In the genomic region with DNA sequence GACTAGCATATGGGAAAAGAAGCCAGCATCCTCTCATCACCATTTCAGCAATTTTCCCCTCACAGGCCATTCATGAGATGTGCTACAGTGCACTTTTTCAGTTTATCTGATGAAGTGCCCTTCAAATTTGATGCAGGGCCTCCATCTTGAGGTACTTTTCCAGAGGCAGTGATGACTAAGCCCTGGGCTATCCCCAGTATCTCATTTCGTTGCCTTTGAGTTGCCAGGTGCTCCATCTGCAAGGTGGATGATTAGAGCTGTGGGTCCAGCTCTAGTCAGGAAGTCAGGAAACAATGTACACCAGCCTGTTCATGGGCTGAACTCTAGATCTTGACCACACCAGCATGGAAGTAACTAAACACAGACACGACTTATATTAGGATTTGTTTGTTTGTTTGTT, we compare ENCODE assay signal across 23 cellular contexts.
"Had no signal": no experiment of that assay in that cellular context is flagged by ENCODE, and none has a peak within 500 bp of the region (broad histone marks: within the 10 kb centered on the region; RNA-seq: fewer than 3 reads in every experiment).

No MANE protein-coding gene starts in this region.

- H3K9me3 ChIP-seq: adrenal gland had no signal

- ATAC-seq: activated CD8-positive, alpha-beta T cell treated with anti-CD3 and anti-CD28 coated beads for 36 hours; Right ventricle myocardium inferior had no signal

- H3K36me3 ChIP-seq: adrenal gland had no signal

- H3K27ac ChIP-seq: adrenal gland, KMS-11, SK-N-MC, VCaP had no signal

- H3K27me3 ChIP-seq: adrenal gland had no signal

- DNase-seq: activated CD4-positive, alpha-beta T cell treated with anti-CD3 and anti-CD28 coated beads, Interleukin-2, amount 10 ng/mL, durations not matched to agents 7 days and 5 days; activated CD4-positive, CD25-positive, alpha-beta regulatory T cell; activated CD8-positive, alpha-beta memory T cell treated with anti-CD3 and anti-CD28 coated beads, Interleukin-2, amount 50 U/mL, for 4 hours; activated CD8-positive, alpha-beta T cell treated with anti-CD3 and anti-CD28 coated beads for 36 hours; activated naive CD4-positive, alpha-beta T cell treated with anti-CD3 and anti-CD28 coated beads, Interleukin-2, amount 50 U/mL, for 16 hours; activated naive CD8-positive, alpha-beta T cell treated with anti-CD3 and anti-CD28 coated beads, Interleukin-2, amount 10 ng/mL, durations not matched to agents 7 days and 5 days; activated T-cell treated with anti-CD3 and anti-CD28 coated beads, Interleukin-2, amount 50 U/mL, for 1 hour; adrenal gland; anterior cingulate cortex; caudate nucleus; MM.1S; NCI-H1105; NCI-H1436; NCI-H1694 treated with DMSO at 0.1 percent for 48 hours; NCI-H2081; NCI-H2171; NCI-H510A treated with DMSO at 0.1 percent for 48 hours; NCI-H69; T-helper 1 cell had no signal

- H3K4me3 ChIP-seq: adrenal gland, SK-N-MC had no signal

- H3K4me1 ChIP-seq: adrenal gland had no signal
